In the genomic region with DNA sequence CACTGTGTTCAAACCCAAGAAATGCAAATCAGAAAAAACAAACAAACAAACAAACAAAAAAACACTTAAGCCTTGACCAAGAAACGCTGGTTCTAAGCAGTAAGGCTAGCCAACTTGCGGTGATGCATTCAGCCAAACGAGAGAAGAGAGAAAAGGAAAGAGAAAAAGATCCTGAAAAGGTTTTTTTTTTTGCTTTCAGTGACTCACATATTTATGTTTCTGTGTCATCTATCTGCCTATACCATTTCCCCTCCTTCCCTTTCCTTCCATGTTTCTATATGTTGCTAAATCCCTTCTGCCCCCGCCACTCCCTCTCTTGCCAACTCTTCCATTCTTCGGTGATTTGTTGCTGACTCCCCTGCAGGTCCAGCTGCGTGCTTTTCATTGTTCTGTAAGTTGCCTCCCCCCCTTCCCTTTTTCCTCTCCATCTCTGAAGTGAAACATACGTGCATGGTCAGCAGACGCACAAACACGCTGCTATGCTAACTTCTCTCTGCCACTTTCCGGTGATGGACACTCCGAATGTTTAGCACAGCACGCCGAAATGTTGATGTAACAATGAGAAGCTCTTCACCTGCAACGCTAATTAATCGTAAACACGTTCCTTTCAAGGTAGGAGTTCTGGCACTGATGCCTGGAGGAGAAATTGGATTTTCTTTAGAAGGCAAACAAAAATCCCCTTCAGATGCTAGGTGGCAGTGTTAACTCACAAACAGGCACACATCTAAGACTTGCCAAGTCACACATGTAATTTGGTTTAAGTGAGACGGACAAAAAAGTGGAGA, we compare ENCODE assay signal across 9 cellular contexts.
DNase-seq lines count a peak whose midpoint lies in the region; ATAC-seq and TF ChIP-seq lines count a peak whose summit lies in the region.
"Had no signal": no experiment of that assay in that cellular context is flagged by ENCODE, and none has a peak within 500 bp of the region (broad histone marks: within the 10 kb centered on the region; RNA-seq: fewer than 3 reads in every experiment).

No MANE protein-coding gene starts in this region.

- CTCF ChIA-PET in GM10248 (lab: Yijun Ruan, JAX): interaction anchor here (1.2 to 1.7 kb wide), 2 partner anchors 20 to 670 kb away, joined by 3 to 4 read pairs; no protein-coding TSS in a partner anchor

- no peaks in the 10 kb centered on the region for H3K9me3 ChIP-seq in endodermal cell (ENCODE audit: control insufficient read depth, low read length)
- no peaks in the 10 kb centered on the region for H3K9me3 ChIP-seq in muscle layer of duodenum (ENCODE audit: control insufficient read depth in 1 of 2, low read length in 2 of 2)

- H3K27ac ChIP-seq in endodermal cell (ENCODE audit: low read depth, low read length) (no peak overlapping the region), muscle layer of duodenum (ENCODE audit: low read length) (no peak overlapping the region)

- peak overlapping the region; percentile 54 for H3K4me3 ChIP-seq in endodermal cell (ENCODE audit: low read length)
- H3K4me3 ChIP-seq in muscle layer of duodenum (ENCODE audit: low read depth in 1 of 2, low read length in 2 of 2): peak overlapping the region; percentile 60 to 73

- no peaks in the 10 kb centered on the region for H3K27me3 ChIP-seq in endodermal cell (ENCODE audit: control insufficient read depth, insufficient read depth, low read length, poor library complexity, severe bottlenecking)
- no peaks in the 10 kb centered on the region for H3K27me3 ChIP-seq in muscle layer of duodenum (ENCODE audit: low read depth, low read length)

- POLR2A ChIA-PET in GM10248 (lab: Yijun Ruan, JAX): no interaction called here

- H3K4me3 Mint-ChIP-seq in endodermal cell: no peak overlapping the region
- H3K4me3 Mint-ChIP-seq: activated B cell treated with CpG ODN at 0.5 μM for 24 hours had no signal

- ATAC-seq in HG03175 (IDR thresholded peaks at IDR 0.05; ENCODE audit: unreplicated experiment) (peak; percentile 62), GM21526 (IDR thresholded peaks at IDR 0.05; ENCODE audit: low FRiP score, unreplicated experiment) (no peak)

- TF ChIP-seq CTCF in GM10248 (IDR thresholded peaks at IDR 0.05; ENCODE audit: control extremely low read depth, extremely low read depth, low read depth, missing control alignments) (peak; percentile 48), endodermal cell (conservative IDR thresholded peaks at IDR 0.05) (peak; percentile 73)

- H3K9ac ChIP-seq in endodermal cell (ENCODE audit: extremely low read depth, low read length, poor library complexity, severe bottlenecking): no peak overlapping the region

- H3K4me1 Mint-ChIP-seq in endodermal cell: peaks cover 3% of the 10 kb centered on the region
- H3K4me1 Mint-ChIP-seq: activated B cell treated with CpG ODN at 0.5 μM for 24 hours had no signal

- DNase-seq in GM10248 (ENCODE audit: extremely low spot score): peak; percentile 4
- peak; percentile 82 for DNase-seq in NCI-H748 (lab: John Stamatoyannopoulos, UW; ENCODE audit: unreplicated experiment)
- DNase-seq in endodermal cell: peak; percentile 73
- no peak for DNase-seq in NK-92 (lab: John Stamatoyannopoulos, UW; ENCODE audit: unreplicated experiment)
- no peak for DNase-seq in HuH-7.5 (ENCODE audit: low spot score)
- DNase-seq: activated B cell treated with CpG ODN at 0.5 μM for 24 hours had no signal

- H3K9me3 Mint-ChIP-seq in endodermal cell: no peaks in the 10 kb centered on the region
- H3K9me3 Mint-ChIP-seq: activated B cell treated with CpG ODN at 0.5 μM for 24 hours had no signal

- H3K36me3 ChIP-seq in endodermal cell (ENCODE audit: control insufficient read depth, insufficient read depth, low read length) (no peaks in the 10 kb centered on the region), muscle layer of duodenum (ENCODE audit: control insufficient read depth in 1 of 2, insufficient read depth in 2 of 2, low read length in 2 of 2) (no peaks in the 10 kb centered on the region)

- no peaks in the 10 kb centered on the region for H3K27me3 Mint-ChIP-seq in endodermal cell (ENCODE audit: insufficient read depth)
- H3K27me3 Mint-ChIP-seq: activated B cell treated with CpG ODN at 0.5 μM for 24 hours had no signal

- 11 to 14% methylated on average over 12 to 17 of the region's 17 CpGs for WGBS in endodermal cell (ENCODE audit: insufficient coverage in 1 of 2, insufficient read length in 1 of 2), 2 experiments

- no peak overlapping the region for H3K27ac Mint-ChIP-seq in endodermal cell
- H3K27ac Mint-ChIP-seq: activated B cell treated with CpG ODN at 0.5 μM for 24 hours had no signal

- H3K4me1 ChIP-seq in endodermal cell (ENCODE audit: control insufficient read depth, insufficient read depth, low read length) (peaks cover 4% of the 10 kb centered on the region), muscle layer of duodenum (ENCODE audit: control insufficient read depth in 1 of 2, insufficient read depth in 2 of 2, low read length in 2 of 2) (no peaks in the 10 kb centered on the region)

- H3K36me3 Mint-ChIP-seq in endodermal cell (ENCODE audit: low read depth): no peaks in the 10 kb centered on the region

Comparison
In these comparisons a context has a peak if more than half of its experiments do, and no peak if none do; other contexts are left out.
1. DNase-seq: peak in GM10248 (single experiment), NCI-H748 (single experiment) and endodermal cell (single experiment); none in NK-92 (single experiment) and HuH-7.5 (single experiment).